23 cellular contexts compared by ENCODE assay signal in genomic region chr2:20818820-20819219, GRCh38. TPM values are rescaled to one million over a fixed set of nuclear protein-coding genes. Genes with fewer than 3 reads are reported as not detected.
DNase-seq lines count a peak whose midpoint lies in the region; ATAC-seq, FAIRE-seq and TF ChIP-seq lines count a peak whose summit lies in the region.
"Had no signal": no experiment of that assay in that cellular context is flagged by ENCODE, and none has a peak within 500 bp of the region (broad histone marks: within the 10 kb centered on the region; RNA-seq: fewer than 3 reads in every experiment).

No MANE protein-coding gene starts in this region.

- peaks cover 0 to 2% of the 10 kb centered on the region in 2 donors for H3K9me3 Mint-ChIP-seq in activated T-cell treated with anti-CD3 and anti-CD28 coated beads, Interleukin-2, amount 50 U/mL, for 72 hours
- no peaks in the 10 kb centered on the region for H3K9me3 Mint-ChIP-seq in T-helper 1 cell treated with Interleukin-12 subunit alpha and Interleukin-12 subunit beta and Interleukin-4 antibody, amounts not matched to agents 30 μg/mL and 1 μg/mL, for 36 hours
- H3K9me3 Mint-ChIP-seq: GM23338, IgD-negative memory B cell had no signal

- peaks cover 6 to 13% of the 10 kb centered on the region in 2 donors for H3K36me3 Mint-ChIP-seq in activated T-cell treated with anti-CD3 and anti-CD28 coated beads, Interleukin-2, amount 50 U/mL, for 72 hours (ENCODE audit: insufficient read depth in 2 of 2)
- peaks cover 21% of the 10 kb centered on the region for H3K36me3 Mint-ChIP-seq in T-helper 1 cell treated with Interleukin-12 subunit alpha and Interleukin-12 subunit beta and Interleukin-4 antibody, amounts not matched to agents 30 μg/mL and 1 μg/mL, for 36 hours (ENCODE audit: low read depth)

- no peaks in the 10 kb centered on the region for H3K9me1 ChIP-seq in K562 (ENCODE audit: control insufficient read depth, insufficient read depth, low read length)

- peak; percentile 78 to 79 for ATAC-seq in activated T-cell treated with anti-CD3 and anti-CD28 coated beads, Interleukin-2, amount 50 U/mL, for 72 hours (replicated peaks in 1 of 2)
- ATAC-seq in K562 = no peak
- ATAC-seq in GM18870 (IDR thresholded peaks at IDR 0.05; ENCODE audit: unreplicated experiment) = no peak
- ATAC-seq: GM23338, PC-3, Right ventricle myocardium inferior, sciatic nerve had no signal

- FAIRE-seq in GM12891 (lab: Jason Lieb, UNC) (peak; percentile 13), K562 (lab: Jason Lieb, UNC) (no peak)
- FAIRE-seq: GM18507 had no signal

- H3K4me1 Mint-ChIP-seq in activated T-cell treated with anti-CD3 and anti-CD28 coated beads, Interleukin-2, amount 50 U/mL, for 72 hours (ENCODE audit: low read depth) = peaks cover 45% of the 10 kb centered on the region
- H3K4me1 Mint-ChIP-seq in T-helper 1 cell treated with Interleukin-12 subunit alpha and Interleukin-12 subunit beta and Interleukin-4 antibody, amounts not matched to agents 30 μg/mL and 1 μg/mL, for 36 hours (ENCODE audit: low read depth) = peaks cover 26% of the 10 kb centered on the region
- H3K4me1 Mint-ChIP-seq: GM23338 had no signal

- peak overlapping the region; percentile 85 for H3K27ac Mint-ChIP-seq in activated T-cell treated with anti-CD3 and anti-CD28 coated beads, Interleukin-2, amount 50 U/mL, for 72 hours
- peak overlapping the region; percentile 49 for H3K27ac Mint-ChIP-seq in T-helper 1 cell treated with Interleukin-12 subunit alpha and Interleukin-12 subunit beta and Interleukin-4 antibody, amounts not matched to agents 30 μg/mL and 1 μg/mL, for 36 hours
- H3K27ac Mint-ChIP-seq: brain, GM23338, progenitor cell of endocrine pancreas had no signal

- H3K4me1 ChIP-seq in K562 (replicated peaks in 1 of 2; ENCODE audit: control insufficient read depth in 2 of 2, insufficient read depth in 2 of 2, low read length in 2 of 2) = peaks cover 0 to 5% of the 10 kb centered on the region in 2 experiments; a peak in 2 of 5 replicates

- no peak overlapping the region for H3K4me3 ChIP-seq in K562
- H3K4me3 ChIP-seq: GM23338, lung, stomach, transverse colon had no signal

- no peak overlapping the region for H3K4me2 ChIP-seq in K562 (ENCODE audit: insufficient read depth, low read length)
- H3K4me2 ChIP-seq: GM23338 had no signal

- peak overlapping the region; percentile 50 to 77 for H3K4me3 Mint-ChIP-seq in activated T-cell treated with anti-CD3 and anti-CD28 coated beads, Interleukin-2, amount 50 U/mL, for 72 hours
- H3K4me3 Mint-ChIP-seq in T-helper 1 cell treated with Interleukin-12 subunit alpha and Interleukin-12 subunit beta and Interleukin-4 antibody, amounts not matched to agents 30 μg/mL and 1 μg/mL, for 36 hours = peak overlapping the region; percentile 19
- H3K4me3 Mint-ChIP-seq: GM23338 had no signal

- TF ChIP-seq EP300 in K562 (IDR thresholded peaks at IDR 0.05; ENCODE audit: low read length) = no peak

- no peak for TF ChIP-seq CTCF in K562 (IDR thresholded peaks at IDR 0.05 in 2 of 3, conservative IDR thresholded peaks at IDR 0.05 in 1 of 3; ENCODE audit: insufficient read depth in 2 of 3, low read depth in 1 of 3, low read length in 3 of 3)

- no peak for TF ChIP-seq RAD21 in K562 (CRISPR knock-in tag; conservative IDR thresholded peaks at IDR 0.05 in 1 of 2, IDR thresholded peaks at IDR 0.05 in 1 of 2)

- H3K27ac ChIP-seq in K562 (ENCODE audit: extremely low read depth, low read depth, low read length) = no peak overlapping the region
- H3K27ac ChIP-seq: stomach, transverse colon had no signal

- POLR2A ChIA-PET in K562 (lab: Yijun Ruan, JAX) = no interaction called here

- no peak for TF ChIP-seq POLR2A in GM12891 (IDR thresholded peaks at IDR 0.05; ENCODE audit: low read depth, low read length)
- TF ChIP-seq POLR2A in K562 (conservative IDR thresholded peaks at IDR 0.05) = no peak

- DNase-seq in activated T-cell treated with anti-CD3 and anti-CD28 coated beads, Interleukin-2, amount 50 U/mL, for 72 hours = peak; percentile 8 to 35
- no peak for DNase-seq in activated T-cell treated with anti-CD3 and anti-CD28 coated beads for 4 hours
- DNase-seq in GM12891 (ENCODE audit: insufficient read length, low spot score) = no peak
- no peak for DNase-seq in K562 (ENCODE audit: extremely low read depth in 1 of 4, low spot score in 3 of 4)
- DNase-seq in NCI-H146 treated with DMSO at 0.1 percent for 48 hours (lab: John Stamatoyannopoulos, UW; ENCODE audit: unreplicated experiment) = no peak
- DNase-seq: head of caudate nucleus, kidney glomerular epithelial cell, NCI-H1417 treated with DMSO at 0.1 percent for 48 hours, NCI-H2107, NCI-H446 treated with DMSO at 0.1 percent for 48 hours, PC-3, stomach, transverse colon had no signal

- CTCF ChIA-PET in K562 (lab: Yijun Ruan, JAX; ENCODE audit: low intra/inter-chr PET ratio) = no interaction called here

- no peaks in the 10 kb centered on the region for H3K9me3 ChIP-seq in K562 (replicated peaks; ENCODE audit: control insufficient read depth, insufficient read depth, low read depth, low read length)
- H3K9me3 ChIP-seq: stomach, transverse colon had no signal

- in situ Hi-C loops in K562 (cut with MboI) = no loop called here

- 49% methylated on average over 2 of the region's 2 CpGs for WGBS in K562 (ENCODE audit: insufficient coverage, low coverage, missing lambda C conversion rate)

- H3K27me3 ChIP-seq in K562 (ENCODE audit: control insufficient read depth in 2 of 2, insufficient read depth in 2 of 2, low read length in 2 of 2) = no peaks in the 10 kb centered on the region
- H3K27me3 ChIP-seq: stomach, transverse colon had no signal

- intact Hi-C loops in K562 (cut with micrococcal nuclease) = no loop called here

- H3K36me3 ChIP-seq in K562 (ENCODE audit: control insufficient read depth, insufficient read depth, low read length) = 0 out of 3 replicates have a peak, but pooled peaks cover 2% of the 10 kb centered on the region
- H3K36me3 ChIP-seq: stomach, transverse colon had no signal

- H4K20me1 ChIP-seq in K562 (replicated peaks; ENCODE audit: control insufficient read depth, insufficient read depth, low read length) = no peaks in the 10 kb centered on the region

- no peak overlapping the region for H3K9ac ChIP-seq in K562 (ENCODE audit: insufficient read depth in 1 of 2, low read depth in 2 of 2, low read length in 2 of 2)

- H3K27me3 Mint-ChIP-seq in activated T-cell treated with anti-CD3 and anti-CD28 coated beads, Interleukin-2, amount 50 U/mL, for 72 hours (ENCODE audit: low read depth) = no peaks in the 10 kb centered on the region
- H3K27me3 Mint-ChIP-seq in T-helper 1 cell treated with Interleukin-12 subunit alpha and Interleukin-12 subunit beta and Interleukin-4 antibody, amounts not matched to agents 30 μg/mL and 1 μg/mL, for 36 hours (ENCODE audit: low read depth) = no peaks in the 10 kb centered on the region
- H3K27me3 Mint-ChIP-seq: IgD-negative memory B cell, progenitor cell of endocrine pancreas had no signal

- no peak overlapping the region for H2AFZ ChIP-seq in K562 (ENCODE audit: low read depth, low read length)
- H2AFZ ChIP-seq: GM23338 had no signal

- peaks cover 70% of the 10 kb centered on the region for H3K79me2 ChIP-seq in K562 (ENCODE audit: control insufficient read depth, insufficient read depth, low read length)

- no TSS peak for BruUV-seq in K562 (replicated peaks; lab: Mats Ljungman, UMichigan)

TF ChIP-seq in GM12891, 5 proteins besides CTCF, POLR2A, EP300 and RAD21:
- no peak for TF ChIP-seq SPI1 (IDR thresholded peaks at IDR 0.05; ENCODE audit: low read depth, low read length)
- TF ChIP-seq POLR2AphosphoS5 (IDR thresholded peaks at IDR 0.05; ENCODE audit: low read depth, low read length) = no peak
- TF ChIP-seq PAX5 (IDR thresholded peaks at IDR 0.05; ENCODE audit: insufficient read depth, low read length, severe bottlenecking) = no peak
TF ChIP-seq in GM12891: peak in this region for 0.

TF ChIP-seq in K562, 482 proteins besides CTCF, POLR2A, EP300 and RAD21 (continues in another document):
- TF ChIP-seq SETDB1 (IDR thresholded peaks at IDR 0.05; ENCODE audit: low read length) (no peak), BRF1 (IDR thresholded peaks at IDR 0.05; ENCODE audit: borderline replicate concordance, extremely low read depth, insufficient read length) (no peak), FOSL1 (tag; conservative IDR thresholded peaks at IDR 0.05) (0 out of 2 replicates have a peak, but pooled peaks have one; percentile 21), ZBTB43 (CRISPR knock-in tag; IDR thresholded peaks at IDR 0.05) (no peak)

RNA-seq across cellular contexts. Expression of gene LDAH, which starts 4.1 kb away (rescaled TPM):
- 10 to 100 TPM; 26.7 to 30.1 TPM for total RNA-seq in activated T-cell treated with anti-CD3 and anti-CD28 coated beads, Interleukin-2, amount 50 U/mL, for 72 hours
- polyA plus RNA-seq in GM12891 (2012; ENCODE audit: low read depth, missing spikeins) = 12.2 TPM
- 48.7 and 78.9 TPM in 2 replicates for total RNA-seq in K562 (2011; cell fraction: chromatin; rRNA removed; ENCODE audit: low replicate concordance)
- total RNA-seq in K562 (2011; cell fraction: nucleolus; rRNA removed) = 15.2 and 24.1 TPM in 2 replicates
- total RNA-seq in K562 (2011; cell fraction: nucleoplasm; rRNA removed) = 36.5 and 48.1 TPM in 2 replicates
- total RNA-seq in K562 (2014; rRNA removed) = 22.3 and 26.5 TPM in 2 replicates
- total RNA-seq in K562 (2014; rRNA removed; fragmentation: Illumina TruSeq; extraction: Trizol) = 50.8 and 56.3 TPM in 2 replicates
- total RNA-seq in K562 (2015; rRNA removed; fragmentation: Illumina TruSeq; extraction: Trizol) = 38.7 and 40.0 TPM in 2 replicates
- 38.9 and 41.1 TPM in 2 replicates for total RNA-seq in K562 (2021)
- polyA plus RNA-seq in K562 (2011; rRNA removed) = 45.9 and 60.1 TPM in 2 replicates
- polyA plus RNA-seq in K562 (2011; cell fraction: cytosol; rRNA removed) = 20.8 and 36.4 TPM in 2 replicates
- 45.2 and 53.6 TPM in 2 replicates for polyA plus RNA-seq in K562 (2011; cell fraction: nucleus; rRNA removed)
- polyA plus RNA-seq in K562 (2012) = 28.2 and 32.0 TPM in 2 replicates
- polyA plus RNA-seq in K562 (2014; fragmentation: Illumina TruSeq; extraction: Trizol) = 42.8 and 48.6 TPM in 2 replicates
- polyA plus RNA-seq in K562 (2014; fragmentation: Nextera tagmentation; extraction: Ambion mirVana) = 10 to 100 TPM; 38.4 to 44.7 TPM
- polyA plus RNA-seq in K562 (2014; rRNA removed) = 22.8 and 28.3 TPM in 2 replicates
- 86.7 and 101 TPM in 2 replicates for polyA minus RNA-seq in K562 (2011; rRNA and poly(A)+ RNA removed)
- polyA minus RNA-seq in K562 (2011; cell fraction: cytosol; rRNA and poly(A)+ RNA removed) = 12.7 and 35.5 TPM in 2 replicates
- 28.7 and 65.5 TPM in 2 replicates for polyA minus RNA-seq in K562 (2011; cell fraction: nucleus; rRNA and poly(A)+ RNA removed)
- total RNA-seq: PC-3 had no signal

Comparison
In these comparisons a context has a peak if more than half of its experiments do, and no peak if none do; other contexts are left out.
1. DNase-seq: peak in activated T-cell treated with anti-CD3 and anti-CD28 coated beads, Interleukin-2, amount 50 U/mL, for 72 hours (2 of 2); none in activated T-cell treated with anti-CD3 and anti-CD28 coated beads for 4 hours (single experiment), GM12891 (single experiment), K562 (0 of 4) and NCI-H146 treated with DMSO at 0.1 percent for 48 hours (single experiment).
2. ATAC-seq: peak in activated T-cell treated with anti-CD3 and anti-CD28 coated beads, Interleukin-2, amount 50 U/mL, for 72 hours (2 of 2); none in K562 (single experiment) and GM18870 (single experiment).